8 cellular contexts compared by ENCODE assay signal in genomic region chr19:47610902-47611301, GRCh38. TPM values are rescaled to one million over a fixed set of nuclear protein-coding genes. Genes with fewer than 3 reads are reported as not detected.
DNase-seq lines count a peak whose midpoint lies in the region; ATAC-seq and TF ChIP-seq lines count a peak whose summit lies in the region.

No MANE protein-coding gene starts in this region.

- peak overlapping the region; percentile 98 for H3K4me3 Mint-ChIP-seq in neural progenitor cell

- H3K4me3 ChIP-seq in BLaER1 (peak overlapping the region; percentile 100; the same call in 1 of the 2 replicates), NT2/D1 (ENCODE audit: insufficient read length, low read depth) (no peak overlapping the region), neural progenitor cell (peak overlapping the region; percentile 94)
- peak overlapping the region; percentile 89 for H3K4me3 ChIP-seq in effector memory CD4-positive, alpha-beta T cell (ENCODE audit: insufficient read depth, low read depth, low read length, poor library complexity, severe bottlenecking)

- ATAC-seq in GM21723 (IDR thresholded peaks at IDR 0.05; ENCODE audit: unreplicated experiment), result no peak
- no peak for ATAC-seq in HG02571 (IDR thresholded peaks at IDR 0.05; ENCODE audit: unreplicated experiment)

- peaks cover 60% of the 10 kb centered on the region for H3K4me1 ChIP-seq in BLaER1
- peaks cover 10% of the 10 kb centered on the region for H3K4me1 ChIP-seq in NT2/D1 (ENCODE audit: insufficient read depth, insufficient read length)
- peaks cover 4% of the 10 kb centered on the region for H3K4me1 ChIP-seq in effector memory CD4-positive, alpha-beta T cell (ENCODE audit: control insufficient read depth, insufficient read depth, low read length, poor library complexity, severe bottlenecking)
- H3K4me1 ChIP-seq in neural progenitor cell, result peaks cover 28% of the 10 kb centered on the region

- H3K27ac Mint-ChIP-seq in neural progenitor cell, result peak overlapping the region; percentile 81

- peak overlapping the region; percentile 83 for H3K4me2 ChIP-seq in BLaER1
- H3K4me2 ChIP-seq in neural progenitor cell, result peak overlapping the region; percentile 94

- H3K27ac ChIP-seq in BLaER1 (no peak overlapping the region), neural progenitor cell (no peak overlapping the region)
- peak overlapping the region; percentile 89 for H3K27ac ChIP-seq in effector memory CD4-positive, alpha-beta T cell (ENCODE audit: insufficient read depth, low read length, poor library complexity, severe bottlenecking)

- H2AFZ ChIP-seq in neural progenitor cell (replicated peaks), result no peak overlapping the region

- H3K27me3 ChIP-seq in BLaER1 (no peaks in the 10 kb centered on the region), NT2/D1 (ENCODE audit: insufficient read depth, insufficient read length) (no peaks in the 10 kb centered on the region), neural progenitor cell (no peaks in the 10 kb centered on the region)
- H3K27me3 ChIP-seq in effector memory CD4-positive, alpha-beta T cell (replicated peaks; ENCODE audit: control insufficient read depth, insufficient read depth, low read length, poor library complexity, severe bottlenecking), result no peaks in the 10 kb centered on the region

- peaks cover 7% of the 10 kb centered on the region for H3K36me3 Mint-ChIP-seq in neural progenitor cell

- H3K36me3 ChIP-seq in BLaER1, result peaks cover 12% of the 10 kb centered on the region
- peaks cover 30% of the 10 kb centered on the region for H3K36me3 ChIP-seq in NT2/D1 (ENCODE audit: insufficient read depth, insufficient read length, low read length)
- H3K36me3 ChIP-seq in effector memory CD4-positive, alpha-beta T cell (ENCODE audit: control insufficient read depth, insufficient read depth, low read length), result no peaks in the 10 kb centered on the region
- H3K36me3 ChIP-seq in neural progenitor cell, result no peaks in the 10 kb centered on the region

- DNase-seq in NT2/D1 (ENCODE audit: low read depth, low spot score) (no peak), neural progenitor cell (ENCODE audit: low spot score) (no peak), EL (no peak), NCI-H128 (lab: John Stamatoyannopoulos, UW; ENCODE audit: unreplicated experiment) (no peak)
- no peak for DNase-seq in effector memory CD4-positive, alpha-beta T cell

- H3K4me1 Mint-ChIP-seq in neural progenitor cell, result peaks cover 40% of the 10 kb centered on the region

- H3K9me3 Mint-ChIP-seq in neural progenitor cell, result no peaks in the 10 kb centered on the region

- H3K27me3 Mint-ChIP-seq in neural progenitor cell (ENCODE audit: insufficient read depth, low read depth), result peaks cover 2% of the 10 kb centered on the region

- no peak for TF ChIP-seq CTCF in neural progenitor cell (IDR thresholded peaks at IDR 0.05)

- H3K79me2 ChIP-seq in neural progenitor cell (ENCODE audit: low read depth), result peaks cover 86% of the 10 kb centered on the region

- no peaks in the 10 kb centered on the region for H3K9me3 ChIP-seq in BLaER1
- H3K9me3 ChIP-seq in NT2/D1 (ENCODE audit: insufficient read depth, low read length), result no peaks in the 10 kb centered on the region
- no peaks in the 10 kb centered on the region for H3K9me3 ChIP-seq in effector memory CD4-positive, alpha-beta T cell (ENCODE audit: control insufficient read depth, low read length)
- H3K9me3 ChIP-seq in neural progenitor cell (ENCODE audit: low read depth), result no peaks in the 10 kb centered on the region

- H3F3A ChIP-seq in neural progenitor cell (ENCODE audit: low read depth), result peaks cover 45% of the 10 kb centered on the region

- H3K9ac ChIP-seq in BLaER1 (no peak overlapping the region; the same call in 1 of the 2 replicates), NT2/D1 (ENCODE audit: insufficient read length, low read depth) (peak overlapping the region; percentile 80), neural progenitor cell (no peak overlapping the region)

- H4K20me1 ChIP-seq in BLaER1 (peaks cover 62% of the 10 kb centered on the region), neural progenitor cell (ENCODE audit: low read depth) (peaks cover 76% of the 10 kb centered on the region)

RNA-seq across cellular contexts. Expression of gene BICRA, which starts 2.0 kb away (rescaled TPM):
- total RNA-seq in neural progenitor cell (ENCODE audit: low replicate concordance), result 6.4 and 15.6 TPM in 2 replicates

RNA-seq across cellular contexts. Expression of gene ZNF541, which starts 38.0 kb away (rescaled TPM):
- not detected in 2 replicates for total RNA-seq in neural progenitor cell (ENCODE audit: low replicate concordance)
